ENCODE assay signal across 14 cellular contexts in the genomic region with DNA sequence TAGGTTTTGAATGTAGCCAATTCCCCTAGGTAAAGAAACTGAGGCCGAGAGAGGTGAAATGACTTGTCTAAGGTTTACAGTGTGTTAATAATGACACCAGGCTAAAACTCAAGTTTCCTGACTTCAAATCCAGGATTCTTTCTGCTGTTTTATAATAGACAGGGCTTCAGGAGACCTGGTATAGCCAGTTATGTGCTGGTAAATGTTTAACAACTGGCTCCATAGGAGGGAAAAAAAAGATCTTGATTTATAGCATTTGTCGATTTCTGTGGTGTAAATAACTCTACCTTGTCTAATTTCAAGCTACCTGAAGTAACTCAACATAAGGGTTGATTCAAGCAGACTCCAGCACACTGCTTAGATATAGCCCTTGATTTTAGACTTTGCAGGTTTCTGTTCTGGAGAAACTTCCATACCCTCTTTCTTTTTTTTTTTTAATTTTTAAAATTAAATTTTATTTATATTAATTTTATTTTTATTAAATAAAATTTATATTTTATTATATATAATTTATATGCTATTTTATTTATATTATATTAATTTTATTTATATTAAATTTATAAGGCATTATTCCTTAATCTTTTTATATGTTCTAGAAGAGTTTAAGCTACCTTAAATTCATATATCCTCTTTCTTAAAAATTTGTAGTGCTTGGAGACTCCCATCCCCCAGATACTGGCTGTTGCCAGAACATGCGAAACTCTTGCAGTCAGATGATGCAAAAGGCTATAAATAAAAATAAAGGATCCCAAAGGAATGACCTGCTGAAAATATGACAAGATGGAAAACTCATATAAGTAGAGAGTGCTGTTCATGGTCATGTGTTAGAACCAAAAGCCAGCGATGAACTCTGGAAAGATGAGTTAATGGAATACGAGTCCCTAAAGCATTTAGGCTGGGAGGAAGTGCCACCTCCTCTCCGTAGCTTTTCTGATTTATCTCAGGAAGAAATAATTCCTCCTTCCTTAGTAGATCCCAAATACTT. TPM values are rescaled to one million over a fixed set of nuclear protein-coding genes. Genes with fewer than 3 reads are reported as not detected.
DNase-seq lines count a peak whose midpoint lies in the region; ATAC-seq and TF ChIP-seq lines count a peak whose summit lies in the region.
"Had no signal": no experiment of that assay in that cellular context is flagged by ENCODE, and none has a peak within 500 bp of the region (broad histone marks: within the 10 kb centered on the region; RNA-seq: fewer than 3 reads in every experiment).

No MANE protein-coding gene starts in this region.

- no peak overlapping the region for H3K4me3 Mint-ChIP-seq in type B pancreatic cell
- H3K4me3 Mint-ChIP-seq: activated naive CD4-positive, alpha-beta T cell treated with anti-CD3 and anti-CD28 coated beads, Interleukin-2, amount 50 U/mL, for 24 hours; B cell had no signal

- no peak for TF ChIP-seq POLR2A in heart left ventricle (IDR thresholded peaks at IDR 0.05)

- H3K36me3 ChIP-seq in heart left ventricle: no peaks in the 10 kb centered on the region
- no peaks in the 10 kb centered on the region for H3K36me3 ChIP-seq in BE2C
- H3K36me3 ChIP-seq: HAP-1 had no signal

- H3K9me3 ChIP-seq in heart left ventricle: peaks cover 0 to 9% (median 0%) of the 10 kb centered on the region in 12 donors
- no peaks in the 10 kb centered on the region for H3K9me3 ChIP-seq in BE2C
- H3K9me3 ChIP-seq: HAP-1 had no signal

- no peaks in the 10 kb centered on the region for H3K9me3 Mint-ChIP-seq in type B pancreatic cell
- H3K9me3 Mint-ChIP-seq: activated naive CD4-positive, alpha-beta T cell treated with anti-CD3 and anti-CD28 coated beads, Interleukin-2, amount 50 U/mL, for 24 hours had no signal

- no peaks in the 10 kb centered on the region for H3K27me3 Mint-ChIP-seq in type B pancreatic cell
- H3K27me3 Mint-ChIP-seq: activated naive CD4-positive, alpha-beta T cell treated with anti-CD3 and anti-CD28 coated beads, Interleukin-2, amount 50 U/mL, for 24 hours had no signal

- H3K27ac ChIP-seq in adipose tissue (ENCODE audit: low read depth, low read length): peak overlapping the region; percentile 43
- peak overlapping the region; percentile 82 to 95 (median 89) for H3K27ac ChIP-seq in heart left ventricle

- 33 to 45% (median 34%) methylated on average over 6 of the region's 6 CpGs for WGBS in adipose tissue, 3 donors
- WGBS in heart left ventricle, 4 donors: 25 to 38% (median 29%) methylated on average over 6 of the region's 6 CpGs

- TF ChIP-seq CTCF in AG09309 (IDR thresholded peaks at IDR 0.05; ENCODE audit: control insufficient read depth, insufficient read depth, low read depth, low read length, missing control alignments) (no peak), heart left ventricle (IDR thresholded peaks at IDR 0.05) (no peak), retinal pigment epithelial cell (conservative IDR thresholded peaks at IDR 0.05; ENCODE audit: low read depth, low read length) (no peak), type B pancreatic cell (conservative IDR thresholded peaks at IDR 0.05) (no peak), BE2C (IDR thresholded peaks at IDR 0.05; ENCODE audit: low read depth, low read length) (no peak)

- intact Hi-C loops in heart left ventricle (cut with DNase I): loop anchor here in 4 of 10 donors (1.0 to 5.0 kb wide), 3 partner anchors 33 to 35 kb away; partner anchors contain the start of gene SRSF10 (in 4 of the 4)

- no peak overlapping the region for H3K4me3 ChIP-seq in AG09309 (ENCODE audit: control insufficient read depth, low read depth, low read length)
- H3K4me3 ChIP-seq in heart left ventricle: no peak overlapping the region
- H3K4me3 ChIP-seq in retinal pigment epithelial cell (ENCODE audit: low read length): no peak overlapping the region
- no peak overlapping the region for H3K4me3 ChIP-seq in BE2C (ENCODE audit: low read depth, low read length)
- H3K4me3 ChIP-seq: HAP-1, lung had no signal

- H3K27ac Mint-ChIP-seq in type B pancreatic cell: no peak overlapping the region
- H3K27ac Mint-ChIP-seq: activated naive CD4-positive, alpha-beta T cell treated with anti-CD3 and anti-CD28 coated beads, Interleukin-2, amount 50 U/mL, for 24 hours; B cell had no signal

- H3K27me3 ChIP-seq in heart left ventricle (no peaks in the 10 kb centered on the region), BE2C (no peaks in the 10 kb centered on the region)

- H3K4me1 Mint-ChIP-seq in type B pancreatic cell (ENCODE audit: unreplicated experiment): peaks cover 30% of the 10 kb centered on the region
- H3K4me1 Mint-ChIP-seq: activated naive CD4-positive, alpha-beta T cell treated with anti-CD3 and anti-CD28 coated beads, Interleukin-2, amount 50 U/mL, for 24 hours; B cell had no signal

- H3K4me1 ChIP-seq in heart left ventricle (peaks cover 3 to 70% (median 48%) of the 10 kb centered on the region in 12 donors), BE2C (no peaks in the 10 kb centered on the region)

- DNase-seq in AG09309 (ENCODE audit: low read depth): peak; percentile 76
- peak in 2 of 5 donors; percentile 38 to 58 for DNase-seq in heart left ventricle
- DNase-seq in retinal pigment epithelial cell (ENCODE audit: low read depth): peak; percentile 46
- DNase-seq in OCI-M2 (lab: John Stamatoyannopoulos, UW; ENCODE audit: unreplicated experiment): no peak
- DNase-seq in type B pancreatic cell (ENCODE audit: extremely low spot score, unreplicated experiment): no peak
- no peak for DNase-seq in HuH-7 (ENCODE audit: low spot score)
- DNase-seq in BE2C: no peak
- DNase-seq: NCI-H446 treated with DMSO at 0.1 percent for 48 hours, small intestine had no signal

- peak; percentile 39 to 72 (median 53) for ATAC-seq in heart left ventricle

- no peaks in the 10 kb centered on the region for H3K36me3 Mint-ChIP-seq in type B pancreatic cell
- H3K36me3 Mint-ChIP-seq: activated naive CD4-positive, alpha-beta T cell treated with anti-CD3 and anti-CD28 coated beads, Interleukin-2, amount 50 U/mL, for 24 hours had no signal

RNA-seq across cellular contexts. Expression of gene SRSF10, which starts 35.4 kb away (rescaled TPM):
- polyA plus RNA-seq in adipose tissue (10 to 100 TPM; 27.4 to 61.7 (median 56.8) TPM), heart left ventricle (10 to 100 TPM; 41.1 to 47.1 TPM)
- total RNA-seq in heart left ventricle (10 to 100 TPM; 34.3 to 60.9 (median 49.4) TPM), type B pancreatic cell (ENCODE audit: low replicate concordance) (113 and 177 TPM in 2 replicates)
- 57.4 TPM for polyA plus RNA-seq in BE2C (2012; ENCODE audit: insufficient read depth, insufficient read length, low read depth)

RNA-seq across cellular contexts. Expression of gene PNRC2, which starts 55.9 kb away (rescaled TPM):
- polyA plus RNA-seq in adipose tissue: 100 to 1,000 TPM in 1 of 3 donors, 10 to 100 TPM in 2; 27.6 to 113 (median 85.2) TPM
- 100 to 1,000 TPM in 4 of 9 donors, 10 to 100 TPM in 5; 67.7 to 137 (median 80.5) TPM for total RNA-seq in heart left ventricle
- 10 to 100 TPM; 64.1 to 88.8 TPM for polyA plus RNA-seq in heart left ventricle
- total RNA-seq in type B pancreatic cell (ENCODE audit: low replicate concordance): 132 and 146 TPM in 2 replicates
- polyA plus RNA-seq in BE2C (2012; ENCODE audit: insufficient read depth, insufficient read length, low read depth): 24.7 TPM

Comparison
In these comparisons a context has a peak if more than half of its experiments do, and no peak if none do; other contexts are left out.
1. DNase-seq: peak in AG09309 (single experiment) and retinal pigment epithelial cell (single experiment); none in OCI-M2 (single experiment), type B pancreatic cell (single experiment), HuH-7 (single experiment) and BE2C (single experiment).